In genomic region chr2:20365249-20365817, GRCh38 we compare ENCODE assay signal across 8 cellular contexts. TPM values are rescaled to one million over a fixed set of nuclear protein-coding genes. Genes with fewer than 3 reads are reported as not detected.
DNase-seq lines count a peak whose midpoint lies in the region; ATAC-seq and TF ChIP-seq lines count a peak whose summit lies in the region.

No MANE protein-coding gene starts in this region.

- H3K36me3 ChIP-seq in suprapubic skin: no peaks in the 10 kb centered on the region

- TF ChIP-seq CTCF in suprapubic skin (IDR thresholded peaks at IDR 0.05): no peak

- 86% methylated on average over 7 of the region's 7 CpGs for WGBS in suprapubic skin

- peaks cover 14% of the 10 kb centered on the region for H3K4me1 ChIP-seq in suprapubic skin

- TF ChIP-seq POLR2A in GM18505 (IDR thresholded peaks at IDR 0.05; ENCODE audit: borderline replicate concordance, extremely low read depth, insufficient read depth, insufficient read length) (no peak), suprapubic skin (IDR thresholded peaks at IDR 0.05) (no peak)

- no peak overlapping the region for H3K4me3 ChIP-seq in suprapubic skin

- H3K27ac ChIP-seq in epithelial cell of prostate: peak overlapping the region; percentile 65
- no peak overlapping the region for H3K27ac ChIP-seq in suprapubic skin

- ATAC-seq in GM18505 (IDR thresholded peaks at IDR 0.05; ENCODE audit: unreplicated experiment) (peak; percentile 84), GM21717 (IDR thresholded peaks at IDR 0.05; ENCODE audit: unreplicated experiment) (peak; percentile 89)

- DNase-seq in LHCN-M2 (ENCODE audit: low read depth) (peak; percentile 71), epithelial cell of prostate (ENCODE audit: low read depth, low spot score) (no peak), HuH-7.5 (ENCODE audit: low spot score) (no peak), NCI-H2081 (lab: John Stamatoyannopoulos, UW) (no peak), suprapubic skin (ENCODE audit: low spot score in 2 of 2) (no peak), SHP77 (lab: John Stamatoyannopoulos, UW) (no peak)

- no peaks in the 10 kb centered on the region for H3K9me3 ChIP-seq in suprapubic skin

- no peak for TF ChIP-seq EP300 in suprapubic skin (IDR thresholded peaks at IDR 0.05)

- no peaks in the 10 kb centered on the region for H3K27me3 ChIP-seq in suprapubic skin

RNA-seq across cellular contexts. Expression of gene PUM2, which starts 14.7 kb away (rescaled TPM):
- total RNA-seq in LHCN-M2 (2014; rRNA removed): 21.2 and 27.4 TPM in 2 replicates
- polyA plus RNA-seq in LHCN-M2 (2012): 14.0 TPM
- 100 to 1,000 TPM in 1 of 4 donors, 10 to 100 TPM in 3; 78.9 to 108 (median 99.0) TPM for total RNA-seq in suprapubic skin
